6 cellular contexts compared by ENCODE assay signal in genomic region chr16:88705076-88705684, GRCh38. TPM values are rescaled to one million over a fixed set of nuclear protein-coding genes. Genes with fewer than 3 reads are reported as not detected.
DNase-seq lines count a peak whose midpoint lies in the region; ATAC-seq and TF ChIP-seq lines count a peak whose summit lies in the region.

No MANE protein-coding gene starts in this region.

- H3K4me1 Mint-ChIP-seq in brain (peaks cover 29% of the 10 kb centered on the region), nephron progenitor cell (peaks cover 24% of the 10 kb centered on the region)

- H3K27ac Mint-ChIP-seq in brain (peak overlapping the region; percentile 50 to 93 (median 86)), nephron progenitor cell (no peak overlapping the region)

- H3K4me1 ChIP-seq in foreskin keratinocyte = no peaks in the 10 kb centered on the region

- TF ChIP-seq CTCF in brain (conservative IDR thresholded peaks at IDR 0.05) = no peak
- TF ChIP-seq CTCF in nephron progenitor cell (IDR thresholded peaks at IDR 0.05) = no peak
- TF ChIP-seq CTCF in foreskin keratinocyte (conservative IDR thresholded peaks at IDR 0.05) = no peak

- no peaks in the 10 kb centered on the region for H3K27me3 ChIP-seq in foreskin keratinocyte

- H3K27me3 Mint-ChIP-seq in brain (no peaks in the 10 kb centered on the region), nephron progenitor cell (ENCODE audit: low read depth, poor library complexity) (peaks cover 7% of the 10 kb centered on the region)

- no peaks in the 10 kb centered on the region for H3K9me3 Mint-ChIP-seq in brain
- H3K9me3 Mint-ChIP-seq in nephron progenitor cell = no peaks in the 10 kb centered on the region

- ATAC-seq in foreskin keratinocyte = no peak
- no peak for ATAC-seq in GM18519 (IDR thresholded peaks at IDR 0.05; ENCODE audit: low FRiP score, unreplicated experiment)

- no peak overlapping the region for H3K27ac ChIP-seq in foreskin keratinocyte

- H3K36me3 Mint-ChIP-seq in brain (no peaks in the 10 kb centered on the region), nephron progenitor cell (ENCODE audit: low read depth) (no peaks in the 10 kb centered on the region)

- DNase-seq in activated CD8-positive, alpha-beta memory T cell treated with anti-CD3 and anti-CD28 coated beads for 24 hours = peak; percentile 71
- DNase-seq in activated CD8-positive, alpha-beta memory T cell treated with anti-CD3 and anti-CD28 coated beads, Interleukin-2, amount 50 U/mL, for 48 hours = no peak
- DNase-seq in nephron progenitor cell (no peak), foreskin keratinocyte (no peak)

- peak overlapping the region; percentile 89 to 94 (median 92) for H3K4me3 Mint-ChIP-seq in brain
- H3K4me3 Mint-ChIP-seq in nephron progenitor cell = peak overlapping the region; percentile 87

RNA-seq across cellular contexts. Expression of gene RNF166, which starts 1.0 kb away (rescaled TPM):
- polyA plus RNA-seq in brain (ENCODE audit: insufficient read depth, low read depth, low replicate concordance) (22.2 TPM), foreskin keratinocyte (7.8 and 8.1 TPM in 2 replicates)
- 7.6 and 7.8 TPM in 2 replicates for total RNA-seq in foreskin keratinocyte

RNA-seq across cellular contexts. Expression of gene CTU2, which starts 1.1 kb away (rescaled TPM):
- polyA plus RNA-seq in brain (ENCODE audit: insufficient read depth, low read depth, low replicate concordance) = 24.6 TPM
- total RNA-seq in foreskin keratinocyte = 16.6 and 26.3 TPM in 2 replicates
- polyA plus RNA-seq in foreskin keratinocyte = 23.3 and 26.3 TPM in 2 replicates

RNA-seq across cellular contexts. Expression of gene SNAI3, which starts 18.9 kb away (rescaled TPM):
- 1.2 TPM for polyA plus RNA-seq in brain (ENCODE audit: insufficient read depth, low read depth, low replicate concordance)
- total RNA-seq in foreskin keratinocyte = not detected in 2 replicates
- polyA plus RNA-seq in foreskin keratinocyte = 0.06 and 0.09 TPM in 2 replicates

RNA-seq across cellular contexts. Expression of gene MVD, which starts 42.3 kb away (rescaled TPM):
- polyA plus RNA-seq in brain (ENCODE audit: insufficient read depth, low read depth, low replicate concordance) = 63.6 TPM
- 240 and 305 TPM in 2 replicates for total RNA-seq in foreskin keratinocyte
- 317 and 391 TPM in 2 replicates for polyA plus RNA-seq in foreskin keratinocyte

RNA-seq across cellular contexts. Expression of gene CYBA, which starts 54.3 kb away (rescaled TPM):
- 83.9 TPM for polyA plus RNA-seq in brain (ENCODE audit: insufficient read depth, low read depth, low replicate concordance)
- 19.1 and 28.2 TPM in 2 replicates for total RNA-seq in foreskin keratinocyte
- polyA plus RNA-seq in foreskin keratinocyte = 26.0 and 37.7 TPM in 2 replicates
